Comparison of ENCODE assay signal across 18 cellular contexts in genomic region chr4:171648926-171649325, GRCh38.
DNase-seq lines count a peak whose midpoint lies in the region; ATAC-seq and TF ChIP-seq lines count a peak whose summit lies in the region.
"Had no signal": no experiment of that assay in that cellular context is flagged by ENCODE, and none has a peak within 500 bp of the region (broad histone marks: within the 10 kb centered on the region; RNA-seq: fewer than 3 reads in every experiment).

No MANE protein-coding gene starts in this region.

- H3K9me3 ChIP-seq in SJCRH30 (replicated peaks), result no peaks in the 10 kb centered on the region
- no peaks in the 10 kb centered on the region for H3K9me3 ChIP-seq in neural progenitor cell (ENCODE audit: low read depth)
- H3K9me3 ChIP-seq: BE2C had no signal

- TF ChIP-seq CTCF in chondrocyte (IDR thresholded peaks at IDR 0.05) (no peak), neural progenitor cell (IDR thresholded peaks at IDR 0.05) (no peak)

- no peaks in the 10 kb centered on the region for H3K27me3 ChIP-seq in SJCRH30
- H3K27me3 ChIP-seq in neural progenitor cell, result no peaks in the 10 kb centered on the region
- H3K27me3 ChIP-seq: BE2C had no signal

- peak overlapping the region; percentile 53 for H2AFZ ChIP-seq in neural progenitor cell (replicated peaks)

- no peaks in the 10 kb centered on the region for H3K79me2 ChIP-seq in neural progenitor cell (ENCODE audit: low read depth)

- H3K27ac ChIP-seq in SJCRH30, result peak overlapping the region; percentile 69
- H3K27ac ChIP-seq in neural progenitor cell, result no peak overlapping the region

- H3K36me3 Mint-ChIP-seq in chondrocyte (ENCODE audit: low read depth), result no peaks in the 10 kb centered on the region
- H3K36me3 Mint-ChIP-seq in neural progenitor cell, result no peaks in the 10 kb centered on the region
- no peaks in the 10 kb centered on the region for H3K36me3 Mint-ChIP-seq in activated CD8-positive, alpha-beta memory T cell treated with anti-CD3 and anti-CD28 coated beads, Interleukin-2, amount 10 ng/mL, durations not matched to agents 7 days and 5 days
- peaks cover 0 to 5% of the 10 kb centered on the region in 2 donors for H3K36me3 Mint-ChIP-seq in activated naive CD4-positive, alpha-beta T cell treated with anti-CD3 and anti-CD28 coated beads, Interleukin-2, amount 50 U/mL, for 72 hours
- H3K36me3 Mint-ChIP-seq: CD4-positive, CD25-positive, alpha-beta regulatory T cell; CD8-positive, alpha-beta memory T cell had no signal

- H3K9me3 Mint-ChIP-seq in chondrocyte (ENCODE audit: low read depth), result peaks cover 7% of the 10 kb centered on the region
- H3K9me3 Mint-ChIP-seq in neural progenitor cell, result no peaks in the 10 kb centered on the region
- no peaks in the 10 kb centered on the region for H3K9me3 Mint-ChIP-seq in activated CD8-positive, alpha-beta memory T cell treated with anti-CD3 and anti-CD28 coated beads, Interleukin-2, amount 10 ng/mL, durations not matched to agents 7 days and 5 days (ENCODE audit: low read depth)
- peaks cover 0 to 14% of the 10 kb centered on the region in 2 donors for H3K9me3 Mint-ChIP-seq in activated naive CD4-positive, alpha-beta T cell treated with anti-CD3 and anti-CD28 coated beads, Interleukin-2, amount 50 U/mL, for 72 hours

- H3K27ac Mint-ChIP-seq in chondrocyte (ENCODE audit: unreplicated experiment) (peak overlapping the region; percentile 36), neural progenitor cell (no peak overlapping the region)
- no peak overlapping the region for H3K27ac Mint-ChIP-seq in activated CD8-positive, alpha-beta memory T cell treated with anti-CD3 and anti-CD28 coated beads, Interleukin-2, amount 10 ng/mL, durations not matched to agents 7 days and 5 days
- no peak overlapping the region for H3K27ac Mint-ChIP-seq in activated naive CD4-positive, alpha-beta T cell treated with anti-CD3 and anti-CD28 coated beads, Interleukin-2, amount 50 U/mL, for 72 hours
- H3K27ac Mint-ChIP-seq: CD4-positive, CD25-positive, alpha-beta regulatory T cell; CD8-positive, alpha-beta memory T cell had no signal

- CTCF ChIA-PET in activated CD8-positive, alpha-beta memory T cell treated with anti-CD3 and anti-CD28 coated beads, Interleukin-2, amount 10 ng/mL, durations not matched to agents 7 days and 5 days (lab: Charles Lee), result no interaction called here

- H3F3A ChIP-seq in neural progenitor cell (ENCODE audit: low read depth), result no peaks in the 10 kb centered on the region

- H3K4me3 ChIP-seq in SJCRH30 (no peak overlapping the region), neural progenitor cell (no peak overlapping the region)
- H3K4me3 ChIP-seq: GM12878 had no signal

- no peak overlapping the region for H3K4me3 Mint-ChIP-seq in chondrocyte (ENCODE audit: unreplicated experiment)
- no peak overlapping the region for H3K4me3 Mint-ChIP-seq in neural progenitor cell
- H3K4me3 Mint-ChIP-seq in activated CD8-positive, alpha-beta memory T cell treated with anti-CD3 and anti-CD28 coated beads, Interleukin-2, amount 10 ng/mL, durations not matched to agents 7 days and 5 days, result no peak overlapping the region
- H3K4me3 Mint-ChIP-seq: CD4-positive, CD25-positive, alpha-beta regulatory T cell; CD8-positive, alpha-beta memory T cell had no signal

- no peaks in the 10 kb centered on the region for H3K4me1 ChIP-seq in SJCRH30
- H3K4me1 ChIP-seq in neural progenitor cell, result no peaks in the 10 kb centered on the region
- H3K4me1 ChIP-seq: BE2C had no signal

- H3K27me3 Mint-ChIP-seq in chondrocyte (ENCODE audit: low read depth) (no peaks in the 10 kb centered on the region), neural progenitor cell (ENCODE audit: insufficient read depth, low read depth) (no peaks in the 10 kb centered on the region)
- no peaks in the 10 kb centered on the region for H3K27me3 Mint-ChIP-seq in activated CD8-positive, alpha-beta memory T cell treated with anti-CD3 and anti-CD28 coated beads, Interleukin-2, amount 10 ng/mL, durations not matched to agents 7 days and 5 days
- H3K27me3 Mint-ChIP-seq: CD4-positive, CD25-positive, alpha-beta regulatory T cell; CD8-positive, alpha-beta memory T cell had no signal

- no peak for ATAC-seq in activated CD8-positive, alpha-beta memory T cell treated with anti-CD3 and anti-CD28 coated beads, Interleukin-2, amount 10 ng/mL, durations not matched to agents 7 days and 5 days
- no peak for ATAC-seq in activated naive CD4-positive, alpha-beta T cell treated with anti-CD3 and anti-CD28 coated beads, Interleukin-2, amount 50 U/mL, for 72 hours
- ATAC-seq in HG02870 (IDR thresholded peaks at IDR 0.05; ENCODE audit: unreplicated experiment), result no peak
- ATAC-seq: GM12878 had no signal

- H3K36me3 ChIP-seq in SJCRH30 (no peaks in the 10 kb centered on the region), neural progenitor cell (no peaks in the 10 kb centered on the region)
- H3K36me3 ChIP-seq: BE2C had no signal

- no peaks in the 10 kb centered on the region for H4K20me1 ChIP-seq in neural progenitor cell (ENCODE audit: low read depth)

- peaks cover 3% of the 10 kb centered on the region for H3K4me1 Mint-ChIP-seq in chondrocyte (ENCODE audit: low read depth)
- H3K4me1 Mint-ChIP-seq in neural progenitor cell, result no peaks in the 10 kb centered on the region
- no peaks in the 10 kb centered on the region for H3K4me1 Mint-ChIP-seq in activated CD8-positive, alpha-beta memory T cell treated with anti-CD3 and anti-CD28 coated beads, Interleukin-2, amount 10 ng/mL, durations not matched to agents 7 days and 5 days
- H3K4me1 Mint-ChIP-seq: CD4-positive, CD25-positive, alpha-beta regulatory T cell; CD8-positive, alpha-beta memory T cell had no signal

- DNase-seq in SJCRH30 (peak; percentile 53), chondrocyte (ENCODE audit: low spot score) (no peak), neural progenitor cell (ENCODE audit: low spot score) (no peak)
- DNase-seq in activated CD8-positive, alpha-beta memory T cell treated with anti-CD3 and anti-CD28 coated beads, Interleukin-2, amount 10 ng/mL, durations not matched to agents 7 days and 5 days, result no peak
- no peak for DNase-seq in activated naive CD4-positive, alpha-beta T cell treated with anti-CD3 and anti-CD28 coated beads, Interleukin-2, amount 50 U/mL, for 72 hours (ENCODE audit: low spot score in 2 of 2)
- DNase-seq: ACHN; BE2C; C1 segment of cervical spinal cord; CD4-positive, CD25-positive, alpha-beta regulatory T cell; CD8-positive, alpha-beta memory T cell; COR-L47; DMS 273 treated with DMSO at 0.1 percent for 48 hours; DMS53; DND-41; EL; H7 had no signal

- H3K9ac ChIP-seq in neural progenitor cell, result no peak overlapping the region

- no peak overlapping the region for H3K4me2 ChIP-seq in neural progenitor cell

Comparison
In these comparisons a context has a peak if more than half of its experiments do, and no peak if none do; other contexts are left out.
1. DNase-seq: peak in SJCRH30 (2 of 2); none in chondrocyte (single experiment), neural progenitor cell (single experiment), activated CD8-positive, alpha-beta memory T cell treated with anti-CD3 and anti-CD28 coated beads, Interleukin-2, amount 10 ng/mL, durations not matched to agents 7 days and 5 days (single experiment) and activated naive CD4-positive, alpha-beta T cell treated with anti-CD3 and anti-CD28 coated beads, Interleukin-2, amount 50 U/mL, for 72 hours (0 of 2).